1 cellular context compared by ENCODE assay signal in genomic region chr4:4443821-4444220, GRCh38.
TF ChIP-seq lines count a peak whose summit lies in the region.

No MANE protein-coding gene starts in this region.

TF ChIP-seq in H1, 55 proteins besides CTCF, POLR2A, EP300 and RAD21 (continued from another document):
- TF ChIP-seq CBX8 (IDR thresholded peaks at IDR 0.05; ENCODE audit: borderline replicate concordance, low read depth, low read length): no peak
